8 cellular contexts compared by ENCODE assay signal in the genomic region with DNA sequence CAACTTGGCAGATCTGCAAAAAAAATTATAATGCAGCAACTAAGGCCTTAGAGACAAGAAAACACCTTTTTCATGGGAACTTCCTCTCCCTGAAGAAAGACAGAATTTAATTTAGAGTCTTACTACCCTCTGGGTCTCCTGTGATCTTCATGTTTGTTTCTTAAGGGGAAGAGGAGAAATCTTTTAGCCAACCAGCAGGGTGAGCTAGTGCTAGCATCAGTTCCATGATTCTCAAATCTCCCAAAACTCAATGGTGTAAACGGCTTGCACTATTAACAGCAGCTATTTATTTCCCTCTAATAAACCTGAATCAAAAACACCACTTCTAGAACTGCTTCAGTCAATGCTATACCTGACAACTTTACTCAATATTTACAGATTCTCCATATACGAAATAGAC. TPM values are rescaled to one million over a fixed set of nuclear protein-coding genes. Genes with fewer than 3 reads are reported as not detected.
DNase-seq lines count a peak whose midpoint lies in the region; ATAC-seq and TF ChIP-seq lines count a peak whose summit lies in the region.

No MANE protein-coding gene starts in this region.

- H3K56ac ChIP-seq in IMR-90 (ENCODE audit: extremely low read depth, insufficient read depth, low read length): no peak overlapping the region

- H2BK15ac ChIP-seq in IMR-90 (ENCODE audit: low read depth, low read length): no peak overlapping the region

- no CpG with 5 or more reads among the region's 2 CpGs for WGBS in IMR-90 (ENCODE audit: extremely low coverage in 2 of 2, insufficient read length in 1 of 2), 2 experiments

- peaks cover 81% of the 10 kb centered on the region for H3K4me1 Mint-ChIP-seq in CD8-positive, alpha-beta T cell (ENCODE audit: low read depth)

- TF ChIP-seq CTCF in CD8-positive, alpha-beta T cell (IDR thresholded peaks at IDR 0.05): peak; percentile 22
- TF ChIP-seq CTCF in IMR-90 (conservative IDR thresholded peaks at IDR 0.05; ENCODE audit: low read depth, low read length) (peak; percentile 33; the same call in 1 of the 2 replicates), lower lobe of right lung (IDR thresholded peaks at IDR 0.05) (peak; percentile 32)

- no peak overlapping the region for H3K18ac ChIP-seq in IMR-90 (ENCODE audit: low read depth, low read length)

- H4K8ac ChIP-seq in IMR-90 (ENCODE audit: low read depth in 2 of 2, low read length in 2 of 2): no peak overlapping the region

- no peak for DNase-seq in CD8-positive, alpha-beta T cell
- DNase-seq in IMR-90 (no peak), adipocyte (ENCODE audit: low read depth) (peak; percentile 44), lower lobe of right lung (no peak), NCI-H128 (lab: John Stamatoyannopoulos, UW; ENCODE audit: unreplicated experiment) (no peak), DMS153 (lab: John Stamatoyannopoulos, UW) (no peak), SKM-1 treated with dmso at 0.1 percent for 144 hours (lab: John Stamatoyannopoulos, UW; ENCODE audit: unreplicated experiment) (no peak)

- no peaks in the 10 kb centered on the region for H3K9me1 ChIP-seq in IMR-90 (ENCODE audit: insufficient read depth, low read length)

- POLR2A ChIA-PET in CD8-positive, alpha-beta T cell (lab: Charles Lee): no interaction called here
- POLR2A ChIA-PET in IMR-90 (lab: Charles Lee; ENCODE audit: unreplicated experiment): no interaction called here

- BruUV-seq in IMR-90 (replicated peaks; lab: Mats Ljungman, UMichigan): no TSS peak

- H2BK120ac ChIP-seq in IMR-90 (ENCODE audit: low read depth, low read length): no peak overlapping the region

- H3K14ac ChIP-seq in IMR-90 (replicated peaks; ENCODE audit: low read depth, low read length): no peak overlapping the region

- H4K91ac ChIP-seq in IMR-90 (ENCODE audit: insufficient read depth, low read depth, low read length): no peak overlapping the region

- no peak overlapping the region for H3K27ac ChIP-seq in CD8-positive, alpha-beta T cell (ENCODE audit: low read depth, low read length)
- H3K27ac ChIP-seq in IMR-90 (ENCODE audit: insufficient read depth, low read length) (no peak overlapping the region), lower lobe of right lung (no peak overlapping the region)

- dilution Hi-C loops in IMR-90 (cut with HindIII; ENCODE audit: low sequenced_read_pairs, unreplicated experiment): no loop called here

- H4K5ac ChIP-seq in IMR-90 (ENCODE audit: low read depth, low read length): no peak overlapping the region

- CTCF ChIA-PET in CD8-positive, alpha-beta T cell (lab: Charles Lee): interaction anchor here (1.0 to 1.7 kb wide), 2 partner anchors 9 to 11 kb away, joined by 3 to 4 read pairs; no protein-coding TSS in a partner anchor
- CTCF ChIA-PET in IMR-90 (lab: Yijun Ruan, JAX): interaction anchor here (0.5 kb wide), 1 partner anchor 160 kb away, joined by 3 read pairs; no protein-coding TSS in a partner anchor

- H3K4me3 Mint-ChIP-seq in CD8-positive, alpha-beta T cell: peak overlapping the region; percentile 58

- H3K9ac ChIP-seq in IMR-90 (ENCODE audit: low read depth, low read length) (no peak overlapping the region), adipocyte (ENCODE audit: low read length) (no peak overlapping the region)

- no peak overlapping the region for H2BK5ac ChIP-seq in IMR-90 (ENCODE audit: low read depth, low read length, poor library complexity, severe bottlenecking)

- no peak overlapping the region for H2AK9ac ChIP-seq in IMR-90 (replicated peaks; ENCODE audit: low read depth, low read length, poor library complexity)

- intact Hi-C loops in CD8-positive, alpha-beta T cell (cut with DNase I, micrococcal nuclease): loop anchor here (1.0 to 5.0 kb wide), 4 partner anchors 41 to 167 kb away; no protein-coding TSS in a partner anchor
- intact Hi-C loops in IMR-90 (cut with micrococcal nuclease) (no loop called here), lower lobe of right lung (cut with DNase I) (no loop called here)

- H3K27me3 ChIP-seq in CD8-positive, alpha-beta T cell (ENCODE audit: insufficient read depth, low read length): no peaks in the 10 kb centered on the region
- H3K27me3 ChIP-seq in IMR-90 (ENCODE audit: control insufficient read depth, insufficient read depth, low read length) (no peaks in the 10 kb centered on the region), adipocyte (replicated peaks; ENCODE audit: control insufficient read depth, insufficient read depth, low read length) (no peaks in the 10 kb centered on the region), lower lobe of right lung (ENCODE audit: low read depth) (no peaks in the 10 kb centered on the region)

- H3K27ac Mint-ChIP-seq in CD8-positive, alpha-beta T cell: peak overlapping the region; percentile 14

- H3K23ac ChIP-seq in IMR-90 (ENCODE audit: low read depth, low read length): no peak overlapping the region

- H4K20me1 ChIP-seq in IMR-90 (ENCODE audit: insufficient read depth, low read length): peaks cover 48% of the 10 kb centered on the region

- H3K36me3 Mint-ChIP-seq in CD8-positive, alpha-beta T cell: peaks cover 32% of the 10 kb centered on the region

- TF ChIP-seq POLR2A in IMR-90 (IDR thresholded peaks at IDR 0.05; ENCODE audit: low read depth, low read length): no peak

- H3K27me3 Mint-ChIP-seq in CD8-positive, alpha-beta T cell (ENCODE audit: low read depth): no peaks in the 10 kb centered on the region

- no peak overlapping the region for H3K4ac ChIP-seq in IMR-90 (ENCODE audit: low read depth, low read length)

- H3K4me1 ChIP-seq in CD8-positive, alpha-beta T cell (ENCODE audit: insufficient read depth, low read length): peaks cover 66% of the 10 kb centered on the region
- H3K4me1 ChIP-seq in IMR-90 (ENCODE audit: control insufficient read depth, insufficient read depth, low read length): peaks cover 1% of the 10 kb centered on the region; the same call in 1 of the 2 replicates
- H3K4me1 ChIP-seq in adipocyte (ENCODE audit: control insufficient read depth, insufficient read depth, low read length): peaks cover 47% of the 10 kb centered on the region
- peaks cover 66% of the 10 kb centered on the region for H3K4me1 ChIP-seq in lower lobe of right lung

- H2BK20ac ChIP-seq in IMR-90 (ENCODE audit: low read depth, low read length): no peak overlapping the region

- H3K9me3 Mint-ChIP-seq in CD8-positive, alpha-beta T cell: no peaks in the 10 kb centered on the region

- no peak overlapping the region for H2AK5ac ChIP-seq in IMR-90 (ENCODE audit: low read depth, low read length)

- H3K4me3 ChIP-seq in CD8-positive, alpha-beta T cell (ENCODE audit: low read depth, low read length): no peak overlapping the region
- H3K4me3 ChIP-seq in IMR-90 (ENCODE audit: insufficient read depth, low read depth, low read length): no peak overlapping the region
- no peak overlapping the region for H3K4me3 ChIP-seq in adipocyte (ENCODE audit: low read length)
- no peak overlapping the region for H3K4me3 ChIP-seq in lower lobe of right lung

- in situ Hi-C loops in IMR-90 (cut with MboI; ENCODE audit: low sequenced_read_pairs): no loop called here

- H3K36me3 ChIP-seq in CD8-positive, alpha-beta T cell (ENCODE audit: insufficient read depth, low read length): no peaks in the 10 kb centered on the region
- H3K36me3 ChIP-seq in IMR-90 (ENCODE audit: control insufficient read depth, insufficient read depth, low read length) (no peaks in the 10 kb centered on the region), adipocyte (ENCODE audit: control insufficient read depth, insufficient read depth, low read length, severe bottlenecking) (no peaks in the 10 kb centered on the region), lower lobe of right lung (no peaks in the 10 kb centered on the region)

- H3K79me1 ChIP-seq in IMR-90 (ENCODE audit: low read depth in 1 of 2, low read length in 2 of 2): peaks cover 5 to 45% of the 10 kb centered on the region in 2 experiments; a peak in 3 of 4 replicates

- H3K9me3 ChIP-seq in CD8-positive, alpha-beta T cell (ENCODE audit: low read length): no peaks in the 10 kb centered on the region
- no peaks in the 10 kb centered on the region for H3K9me3 ChIP-seq in IMR-90 (ENCODE audit: control insufficient read depth, insufficient read depth, low read length)
- H3K9me3 ChIP-seq in adipocyte (ENCODE audit: control insufficient read depth, low read length): no peaks in the 10 kb centered on the region
- H3K9me3 ChIP-seq in lower lobe of right lung: no peaks in the 10 kb centered on the region

- ATAC-seq in CD8-positive, alpha-beta T cell: no peak
- no peak for ATAC-seq in IMR-90 (ENCODE audit: low read depth)
- ATAC-seq in lower lobe of right lung: no peak
- no peak for ATAC-seq in GM21825 (IDR thresholded peaks at IDR 0.05; ENCODE audit: unreplicated experiment)

- H2AFZ ChIP-seq in IMR-90 (replicated peaks; ENCODE audit: low read length, poor library complexity): no peak overlapping the region

- no peak for TF ChIP-seq RAD21 in IMR-90 (IDR thresholded peaks at IDR 0.05; ENCODE audit: low read length)

- no peak overlapping the region for H3K4me2 ChIP-seq in IMR-90 (ENCODE audit: low read depth, low read length)

TF ChIP-seq in IMR-90, 13 proteins besides CTCF, POLR2A, EP300 and RAD21:
- no peak for TF ChIP-seq MAFK (IDR thresholded peaks at IDR 0.05; ENCODE audit: low read depth, low read length)
- TF ChIP-seq, protein P1, sequence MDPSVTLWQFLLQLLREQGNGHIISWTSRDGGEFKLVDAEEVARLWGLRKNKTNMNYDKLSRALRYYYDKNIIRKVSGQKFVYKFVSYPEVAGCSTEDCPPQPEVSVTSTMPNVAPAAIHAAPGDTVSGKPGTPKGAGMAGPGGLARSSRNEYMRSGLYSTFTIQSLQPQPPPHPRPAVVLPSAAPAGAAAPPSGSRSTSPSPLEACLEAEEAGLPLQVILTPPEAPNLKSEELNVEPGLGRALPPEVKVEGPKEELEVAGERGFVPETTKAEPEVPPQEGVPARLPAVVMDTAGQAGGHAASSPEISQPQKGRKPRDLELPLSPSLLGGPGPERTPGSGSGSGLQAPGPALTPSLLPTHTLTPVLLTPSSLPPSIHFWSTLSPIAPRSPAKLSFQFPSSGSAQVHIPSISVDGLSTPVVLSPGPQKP (IDR thresholded peaks at IDR 0.05; ENCODE audit: borderline replicate concordance, low read depth, low read length): no peak
- TF ChIP-seq BHLHE40 (IDR thresholded peaks at IDR 0.05; ENCODE audit: low read depth, low read length): no peak

RNA-seq across cellular contexts. Expression of a gene that starts 3.8 kb away (rescaled TPM):
- total RNA-seq in CD8-positive, alpha-beta T cell: 100 to 1,000 TPM; 105 to 109 TPM
- total RNA-seq in IMR-90 (2012; rRNA removed) (45.3 and 66.7 TPM in 2 replicates), lower lobe of right lung (54.7 TPM)
- polyA plus RNA-seq in IMR-90 (2012; rRNA removed): 7.1 and 9.0 TPM in 2 replicates
- 1.1 and 1.3 TPM in 2 replicates for polyA plus RNA-seq in IMR-90 (2012; cell fraction: cytosol; rRNA removed)
- 0.84 and 18.8 TPM in 2 replicates for polyA plus RNA-seq in IMR-90 (2012; cell fraction: nucleus; rRNA removed; ENCODE audit: low replicate concordance)

Comparison
In these comparisons a context has a peak if more than half of its experiments do, and no peak if none do; other contexts are left out.
1. intact Hi-C loops: an anchor here in CD8-positive, alpha-beta T cell (1.0 to 5.0 kb wide); none called in IMR-90 and lower lobe of right lung.